7 cellular contexts compared by ENCODE assay signal in genomic region chr1:209965996-209966395, GRCh38. TPM values are rescaled to one million over a fixed set of nuclear protein-coding genes. Genes with fewer than 3 reads are reported as not detected.
"Had no signal": no experiment of that assay in that cellular context is flagged by ENCODE, and none has a peak within 500 bp of the region (broad histone marks: within the 10 kb centered on the region; RNA-seq: fewer than 3 reads in every experiment).

No MANE protein-coding gene starts in this region.

- FAIRE-seq: GM12878, GM12891, GM12892, GM18507, GM19239 had no signal

- ATAC-seq: GM12878 had no signal

- H3K4me3 ChIP-seq: GM12878 had no signal

- DNase-seq: GDM1, GF-D8 had no signal

RNA-seq across cellular contexts. Expression of gene SYT14, which starts 28.0 kb away (rescaled TPM):
- total RNA-seq: GM12878 had no signal
